ENCODE assay signal across 17 cellular contexts in genomic region chr22:27489265-27489675, GRCh38.
DNase-seq lines count a peak whose midpoint lies in the region; ATAC-seq, FAIRE-seq and TF ChIP-seq lines count a peak whose summit lies in the region.
"Had no signal": no experiment of that assay in that cellular context is flagged by ENCODE, and none has a peak within 500 bp of the region (broad histone marks: within the 10 kb centered on the region; RNA-seq: fewer than 3 reads in every experiment).

No MANE protein-coding gene starts in this region.

- peak overlapping the region; percentile 63 to 90 (median 75) for H3K27ac ChIP-seq in pancreas

- no peak overlapping the region for H3K4me3 ChIP-seq in fibroblast of pulmonary artery (replicated peaks; ENCODE audit: low read depth, low read length)
- no peak overlapping the region for H3K4me3 ChIP-seq in pancreas
- H3K4me3 ChIP-seq: gastrocnemius medialis had no signal

- peak; percentile 75 for DNase-seq in ELR (ENCODE audit: low read depth)
- DNase-seq in T1000 (lab: John Stamatoyannopoulos, UW), result peak; percentile 13
- peak; percentile 35 for DNase-seq in fibroblast of pulmonary artery (ENCODE audit: low read depth)
- peak; percentile 69 to 89 (median 81) for DNase-seq in pancreas
- DNase-seq in T-helper 17 cell, result no peak
- no peak for DNase-seq in stimulated activated CD4-positive, alpha-beta T cell treated with anti-CD3 and anti-CD28 coated beads, Interleukin-1b, Interleukin-23, amount 100 ng/mL, for 48 hours
- DNase-seq: activated CD8-positive, alpha-beta memory T cell treated with anti-CD3 and anti-CD28 coated beads, Interleukin-2, amount 50 U/mL, for 48 hours; activated naive CD8-positive, alpha-beta T cell treated with anti-CD3 and anti-CD28 coated beads, Interleukin-2, amount 10 ng/mL, durations not matched to agents 7 days and 5 days; cortex of kidney; DND-41; NCI-H2081 treated with DMSO at 0.1 percent for 48 hours; stimulated activated CD4-positive, alpha-beta T cell treated with anti-CD3 and anti-CD28 coated beads, Interleukin-4, amount 100 ng/mL, for 4 hours; stimulated activated naive CD4-positive, alpha-beta T cell treated with Interleukin-2 at 50 U/mL for 16 hours had no signal

- H3K27ac Mint-ChIP-seq in T-helper 17 cell, result no peak overlapping the region
- H3K27ac Mint-ChIP-seq: activated naive CD8-positive, alpha-beta T cell treated with anti-CD3 and anti-CD28 coated beads, Interleukin-2, amount 10 ng/mL, durations not matched to agents 7 days and 5 days had no signal

- WGBS in pancreas, 2 donors, result 13 to 16% methylated on average over 4 of the region's 4 CpGs

- peak; percentile 13 for FAIRE-seq in pancreas (lab: Jason Lieb, UNC)
- FAIRE-seq: islet of Langerhans had no signal

- ATAC-seq in pancreas, result peak; percentile 93 to 97 (median 95)
- ATAC-seq in HG03097 (IDR thresholded peaks at IDR 0.05; ENCODE audit: low FRiP score, unreplicated experiment), result no peak
- ATAC-seq in GM19395 (IDR thresholded peaks at IDR 0.05; ENCODE audit: unreplicated experiment), result no peak
- ATAC-seq in T-helper 17 cell, result no peak

- intact Hi-C loops in pancreas (cut with DNase I), result no loop called here

- no peaks in the 10 kb centered on the region for H3K27me3 ChIP-seq in pancreas

- no peaks in the 10 kb centered on the region for H3K4me1 Mint-ChIP-seq in T-helper 17 cell

- H3K36me3 ChIP-seq in pancreas, result no peaks in the 10 kb centered on the region
- H3K36me3 ChIP-seq: gastrocnemius medialis had no signal

- no peak overlapping the region for H3K4me3 Mint-ChIP-seq in T-helper 17 cell
- H3K4me3 Mint-ChIP-seq: activated naive CD8-positive, alpha-beta T cell treated with anti-CD3 and anti-CD28 coated beads, Interleukin-2, amount 10 ng/mL, durations not matched to agents 7 days and 5 days had no signal

- TF ChIP-seq CTCF in fibroblast of pulmonary artery (IDR thresholded peaks at IDR 0.05; ENCODE audit: low read length, missing control alignments), result no peak
- TF ChIP-seq CTCF in pancreas (IDR thresholded peaks at IDR 0.05), result no peak

- H3K4me1 ChIP-seq in pancreas, result peaks cover 12 to 17% (median 14%) of the 10 kb centered on the region in 3 donors

- peaks cover 2% of the 10 kb centered on the region for H3K36me3 Mint-ChIP-seq in T-helper 17 cell (ENCODE audit: low read depth)
- H3K36me3 Mint-ChIP-seq: activated naive CD8-positive, alpha-beta T cell treated with anti-CD3 and anti-CD28 coated beads, Interleukin-2, amount 10 ng/mL, durations not matched to agents 7 days and 5 days had no signal

- H3K27me3 Mint-ChIP-seq in T-helper 17 cell, result peaks cover 9% of the 10 kb centered on the region
- H3K27me3 Mint-ChIP-seq: activated naive CD8-positive, alpha-beta T cell treated with anti-CD3 and anti-CD28 coated beads, Interleukin-2, amount 10 ng/mL, durations not matched to agents 7 days and 5 days had no signal

- no peaks in the 10 kb centered on the region for H3K9me3 ChIP-seq in pancreas
- H3K9me3 ChIP-seq in T-helper 17 cell (ENCODE audit: control insufficient read depth, low read length, poor library complexity, severe bottlenecking), result no peaks in the 10 kb centered on the region
- H3K9me3 ChIP-seq: gastrocnemius medialis had no signal

Comparison
In these comparisons a context has a peak if more than half of its experiments do, and no peak if none do; other contexts are left out.
1. DNase-seq: peak in ELR (single experiment), T1000 (single experiment), fibroblast of pulmonary artery (single experiment) and pancreas (6 of 6); none in T-helper 17 cell (0 of 3) and stimulated activated CD4-positive, alpha-beta T cell treated with anti-CD3 and anti-CD28 coated beads, Interleukin-1b, Interleukin-23, amount 100 ng/mL, for 48 hours (single experiment).
2. ATAC-seq: peak in pancreas (4 of 4); none in HG03097 (single experiment), GM19395 (single experiment) and T-helper 17 cell (single experiment).